ENCODE assay signal across 1 cellular context in the genomic region with DNA sequence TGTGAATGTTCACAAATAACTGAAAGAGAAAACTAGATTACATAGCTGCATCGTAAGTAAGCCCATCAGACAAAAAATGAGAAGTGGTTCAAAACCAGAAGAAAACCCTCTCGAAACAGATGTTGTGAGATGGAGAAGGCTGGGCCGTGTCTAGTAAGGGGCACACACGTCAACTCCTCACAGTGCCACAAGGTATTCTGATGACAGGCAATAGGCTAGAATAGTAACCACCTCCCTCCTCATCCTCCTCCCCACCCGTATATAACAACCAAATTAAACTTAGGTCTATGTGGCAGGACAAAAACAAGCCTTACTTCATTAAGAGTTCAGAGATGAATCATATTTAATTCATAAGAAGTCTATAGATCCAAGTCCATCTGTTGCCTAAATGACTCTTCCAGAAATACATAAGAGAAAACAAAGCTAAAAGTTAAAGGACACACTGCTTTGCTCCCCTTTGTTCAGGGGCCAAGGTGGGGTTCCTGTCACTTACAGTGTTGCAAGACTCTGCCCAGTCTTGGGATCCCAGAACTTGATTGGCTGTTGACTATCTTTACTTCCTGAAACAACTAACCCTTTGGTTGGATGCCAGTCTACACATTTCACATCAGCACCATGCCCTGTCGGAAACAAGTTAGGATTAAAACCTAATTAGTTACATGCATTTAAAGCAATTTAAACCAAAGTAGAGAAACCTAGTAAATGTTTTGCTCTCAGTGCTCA.
TF ChIP-seq lines count a peak whose summit lies in the region.

No MANE protein-coding gene starts in this region.

TF ChIP-seq in HepG2, 621 proteins besides CTCF, POLR2A, EP300 and RAD21:
- TF ChIP-seq ZNF350 (CRISPR knock-in tag; IDR thresholded peaks at IDR 0.05; ENCODE audit: borderline replicate concordance, low read depth) = no peak
